In genomic region chr15:36775209-36775608, GRCh38 we compare ENCODE assay signal across 29 cellular contexts.
"Had no signal": no experiment of that assay in that cellular context is flagged by ENCODE, and none has a peak within 500 bp of the region (broad histone marks: within the 10 kb centered on the region; RNA-seq: fewer than 3 reads in every experiment).

No MANE protein-coding gene starts in this region.

- H3K4me3 ChIP-seq: breast epithelium, SJSA1 had no signal

- FAIRE-seq: TTC549 had no signal

- H3K27ac ChIP-seq: breast epithelium, SJSA1 had no signal

- H3K9me3 ChIP-seq: breast epithelium, SJSA1 had no signal

- ATAC-seq: activated CD8-positive, alpha-beta memory T cell treated with anti-CD3 and anti-CD28 coated beads, Interleukin-2, amount 10 ng/mL, durations not matched to agents 7 days and 5 days; Panc1; T-cell had no signal

- H3K4me1 ChIP-seq: breast epithelium, SJSA1 had no signal

- H3K27me3 ChIP-seq: breast epithelium, SJSA1 had no signal

- H3K36me3 Mint-ChIP-seq: activated CD8-positive, alpha-beta memory T cell treated with anti-CD3 and anti-CD28 coated beads, Interleukin-2, amount 10 ng/mL, durations not matched to agents 7 days and 5 days had no signal

- H3K27ac Mint-ChIP-seq: activated B cell treated with CpG ODN at 0.5 μM for 24 hours; activated CD4-positive, alpha-beta T cell treated with anti-CD3 and anti-CD28 coated beads, Interleukin-2, amount 10 ng/mL, durations not matched to agents 24 days and 14 days; activated CD8-positive, alpha-beta memory T cell treated with anti-CD3 and anti-CD28 coated beads, Interleukin-2, amount 10 ng/mL, durations not matched to agents 7 days and 5 days; activated naive CD4-positive, alpha-beta T cell treated with anti-CD3 and anti-CD28 coated beads, Interleukin-2, amount 50 U/mL, for 24 hours; activated T-cell treated with anti-CD3 and anti-CD28 coated beads, Interleukin-2, amount 50 U/mL, for 24 hours; activated T-helper 1 cell treated with anti-CD3 and anti-CD28 coated beads, Interleukin-12 subunit alpha, Interleukin-12 subunit beta, Interleukin-2, Interleukin-4 antibody, amounts not matched to agents 30 ng/mL and 10 ng/mL and 1 ng/mL, durations not matched to agents 14 hours and 24 hours and 36 hours; T-cell had no signal

- H3K4me1 Mint-ChIP-seq: activated B cell treated with CpG ODN at 0.5 μM for 24 hours; activated CD4-positive, alpha-beta T cell treated with anti-CD3 and anti-CD28 coated beads, Interleukin-2, amount 10 ng/mL, durations not matched to agents 24 days and 14 days; activated CD8-positive, alpha-beta memory T cell treated with anti-CD3 and anti-CD28 coated beads, Interleukin-2, amount 10 ng/mL, durations not matched to agents 7 days and 5 days; activated naive CD4-positive, alpha-beta T cell treated with anti-CD3 and anti-CD28 coated beads, Interleukin-2, amount 50 U/mL, for 24 hours; T-cell had no signal

- H3K27me3 Mint-ChIP-seq: activated B cell treated with CpG ODN at 0.5 μM for 24 hours; activated CD4-positive, alpha-beta T cell treated with anti-CD3 and anti-CD28 coated beads, Interleukin-2, amount 10 ng/mL, durations not matched to agents 24 days and 14 days; activated CD8-positive, alpha-beta memory T cell treated with anti-CD3 and anti-CD28 coated beads, Interleukin-2, amount 10 ng/mL, durations not matched to agents 7 days and 5 days; activated naive CD4-positive, alpha-beta T cell treated with anti-CD3 and anti-CD28 coated beads, Interleukin-2, amount 50 U/mL, for 24 hours; activated T-cell treated with anti-CD3 and anti-CD28 coated beads, Interleukin-2, amount 50 U/mL, for 24 hours; T-cell had no signal

- DNase-seq: activated B cell treated with CpG ODN at 0.5 μM for 24 hours; activated CD4-positive, alpha-beta T cell treated with anti-CD3 and anti-CD28 coated beads for 1 hour; activated CD4-positive, alpha-beta T cell treated with anti-CD3 and anti-CD28 coated beads, Interleukin-2, amount 10 ng/mL, durations not matched to agents 24 days and 14 days; activated CD4-positive, alpha-beta T cell treated with anti-CD3 and anti-CD28 coated beads, Interleukin-2, amount 50 U/mL, for 48 hours; activated CD8-positive, alpha-beta memory T cell treated with anti-CD3 and anti-CD28 coated beads, Interleukin-2, amount 10 ng/mL, durations not matched to agents 7 days and 5 days; activated effector memory CD4-positive, alpha-beta T cell treated with Interleukin-2 at 50 U/mL for 16 hours; activated naive CD4-positive, alpha-beta T cell; activated T-cell treated with anti-CD3 and anti-CD28 coated beads, Interleukin-2, amount 50 U/mL, for 24 hours; aorta; Karpas-422; MM.1S; NCI-H1105; NCI-H1436 treated with DMSO at 0.1 percent for 48 hours; NCI-H187; NCI-H510A treated with DMSO at 0.1 percent for 48 hours; NCI-H69; NK-92 treated with Interleukin-12 subunit alpha and Interleukin-12 subunit beta, amount 100 ng/mL, for 24 hours; OCI-M1; RPMI8226; SHP77; T-cell; T-helper 2 cell; T1000 had no signal

- H3K9me3 Mint-ChIP-seq: activated B cell treated with CpG ODN at 0.5 μM for 24 hours; activated CD4-positive, alpha-beta T cell treated with anti-CD3 and anti-CD28 coated beads, Interleukin-2, amount 10 ng/mL, durations not matched to agents 24 days and 14 days; activated naive CD4-positive, alpha-beta T cell treated with anti-CD3 and anti-CD28 coated beads, Interleukin-2, amount 50 U/mL, for 24 hours; activated T-cell treated with anti-CD3 and anti-CD28 coated beads, Interleukin-2, amount 50 U/mL, for 24 hours; activated T-helper 1 cell treated with anti-CD3 and anti-CD28 coated beads, Interleukin-12 subunit alpha, Interleukin-12 subunit beta, Interleukin-2, Interleukin-4 antibody, amounts not matched to agents 30 ng/mL and 10 ng/mL and 1 ng/mL, durations not matched to agents 14 hours and 24 hours and 36 hours; T-cell had no signal

- H3K36me3 ChIP-seq: breast epithelium, SJSA1 had no signal

- H3K4me3 Mint-ChIP-seq: activated B cell treated with CpG ODN at 0.5 μM for 24 hours; activated CD4-positive, alpha-beta T cell treated with anti-CD3 and anti-CD28 coated beads, Interleukin-2, amount 10 ng/mL, durations not matched to agents 24 days and 14 days; activated CD8-positive, alpha-beta memory T cell treated with anti-CD3 and anti-CD28 coated beads, Interleukin-2, amount 10 ng/mL, durations not matched to agents 7 days and 5 days; activated naive CD4-positive, alpha-beta T cell treated with anti-CD3 and anti-CD28 coated beads, Interleukin-2, amount 50 U/mL, for 24 hours; activated T-cell treated with anti-CD3 and anti-CD28 coated beads, Interleukin-2, amount 50 U/mL, for 24 hours; activated T-helper 1 cell treated with anti-CD3 and anti-CD28 coated beads, Interleukin-12 subunit alpha, Interleukin-12 subunit beta, Interleukin-2, Interleukin-4 antibody, amounts not matched to agents 30 ng/mL and 10 ng/mL and 1 ng/mL, durations not matched to agents 14 hours and 24 hours and 36 hours; T-cell had no signal
